ENCODE assay signal across 11 cellular contexts in genomic region chr2:45329045-45329677, GRCh38.
A peak's percentile ranks its signal among the peaks of the same experiment; 100 is the strongest.
DNase-seq lines count a peak whose midpoint lies in the region; ATAC-seq, FAIRE-seq and TF ChIP-seq lines count a peak whose summit lies in the region.
"Had no signal": no experiment of that assay in that cellular context is flagged by ENCODE, and none has a peak within 500 bp of the region (broad histone marks: within the 10 kb centered on the region; RNA-seq: fewer than 3 reads in every experiment).

No MANE protein-coding gene starts in this region.

- peak; percentile 23 to 35 for DNase-seq in A549 (ENCODE audit: low read depth in 1 of 2, low spot score in 1 of 2)
- peak; percentile 32 for DNase-seq in H4 (ENCODE audit: low spot score)
- peak; percentile 50 to 56 for DNase-seq in PC-9
- DNase-seq in fibroblast of mammary gland (ENCODE audit: low read depth) = peak; percentile 50
- DNase-seq in C1 segment of cervical spinal cord (lab: John Stamatoyannopoulos, UW) = no peak
- no peak for DNase-seq in dorsolateral prefrontal cortex
- no peak for DNase-seq in GM19239 (ENCODE audit: insufficient read length, low spot score)
- no peak for DNase-seq in activated T-cell treated with anti-CD3 and anti-CD28 coated beads, Interleukin-2, amount 50 U/mL, for 48 hours
- DNase-seq: colonic mucosa; stimulated activated CD4-positive, alpha-beta T cell treated with anti-CD3 and anti-CD28 coated beads, Interleukin-1b, Interleukin-23, amount 100 ng/mL, for 48 hours; T-helper 17 cell had no signal

- no peak for TF ChIP-seq POLR2A in A549 (IDR thresholded peaks at IDR 0.05; ENCODE audit: low read length)

- no peaks in the 10 kb centered on the region for H3K79me2 ChIP-seq in PC-9 (ENCODE audit: low read depth)

- H3K27ac ChIP-seq in A549 (no peak overlapping the region), PC-9 (no peak overlapping the region), dorsolateral prefrontal cortex (no peak overlapping the region)
- H3K27ac ChIP-seq: colonic mucosa had no signal

- H3K4me2 ChIP-seq in A549 (no peak overlapping the region), PC-9 (0 out of 2 replicates have a peak overlapping the region, but pooled peaks have one; percentile 9)

- H3K4me1 ChIP-seq in A549 (peaks cover 9% of the 10 kb centered on the region), PC-9 (replicated peaks; ENCODE audit: insufficient read depth) (peaks cover 46% of the 10 kb centered on the region)
- H3K4me1 ChIP-seq: colonic mucosa had no signal

- intact Hi-C loops in PC-9 (cut with micrococcal nuclease; ENCODE audit: unreplicated experiment) = no loop called here
- intact Hi-C loops in dorsolateral prefrontal cortex (cut with DNase I) = no loop called here

- no peaks in the 10 kb centered on the region for H3K27me3 ChIP-seq in PC-9 (ENCODE audit: insufficient read depth, low read depth)
- H3K27me3 ChIP-seq in dorsolateral prefrontal cortex = peaks cover 0 to 7% (median 0%) of the 10 kb centered on the region in 45 donors
- H3K27me3 ChIP-seq: colonic mucosa had no signal

- H4K20me1 ChIP-seq in PC-9 (ENCODE audit: insufficient read depth) = no peaks in the 10 kb centered on the region

- FAIRE-seq in A549 (lab: Jason Lieb, UNC) (no peak), GM19239 (lab: Jason Lieb, UNC) (no peak)

- BruUV-seq in PC-9 (replicated peaks; lab: Mats Ljungman, UMichigan) = no TSS peak

- peak in 1 of 2 experiments; percentile 19; a peak in 1 of 5 replicates for TF ChIP-seq RAD21 in A549 (conservative IDR thresholded peaks at IDR 0.05 in 1 of 2, IDR thresholded peaks at IDR 0.05 in 1 of 2)

- H3F3A ChIP-seq in PC-9 (ENCODE audit: insufficient read depth, low read depth) = peaks cover 12% of the 10 kb centered on the region; the same call in 1 of the 2 replicates

- peak; percentile 62 to 78; a peak in 5 of 6 replicates for ATAC-seq in A549
- ATAC-seq: T-helper 17 cell had no signal

- WGBS in A549 (ENCODE audit: missing lambda C conversion rate) = 63% methylated on average over 7 of the region's 7 CpGs

- H3K9me2 ChIP-seq in PC-9 (ENCODE audit: insufficient read depth) = no peaks in the 10 kb centered on the region

- CTCF ChIA-PET in A549 (lab: Yijun Ruan, JAX) (interaction anchor here (1.0 to 1.7 kb wide), 3 partner anchors 10 to 33 kb away, joined by 3 read pairs; no protein-coding TSS in a partner anchor), PC-9 (lab: Charles Lee) (no interaction called here)

- no peaks in the 10 kb centered on the region for H3K36me3 ChIP-seq in PC-9 (ENCODE audit: low read depth)
- H3K36me3 ChIP-seq: colonic mucosa had no signal

- H3K9me3 ChIP-seq in A549 (0 out of 3 replicates have a peak, but pooled peaks cover under 1% of the 10 kb centered on the region), PC-9 (ENCODE audit: insufficient read depth, low read depth) (no peaks in the 10 kb centered on the region; the same call in 1 of the 2 replicates)
- H3K9me3 ChIP-seq: colonic mucosa had no signal

- H3K4me3 ChIP-seq in A549 (no peak overlapping the region), PC-9 (no peak overlapping the region), fibroblast of mammary gland (ENCODE audit: control insufficient read depth, low read depth, low read length) (no peak overlapping the region), dorsolateral prefrontal cortex (no peak overlapping the region)
- H3K4me3 ChIP-seq: colonic mucosa had no signal

- POLR2A ChIA-PET in A549 (lab: Yijun Ruan, JAX) (no interaction called here), PC-9 (lab: Charles Lee; ENCODE audit: unreplicated experiment) (no interaction called here)

- no peak for TF ChIP-seq EP300 in A549 (IDR thresholded peaks at IDR 0.05)

- TF ChIP-seq CTCF in A549 (IDR thresholded peaks at IDR 0.05) (no peak), PC-9 (conservative IDR thresholded peaks at IDR 0.05) (0 out of 2 replicates have a peak, but pooled peaks have one; percentile 31), fibroblast of mammary gland (conservative IDR thresholded peaks at IDR 0.05; ENCODE audit: control insufficient read depth, insufficient read depth, low read depth, low read length) (no peak), dorsolateral prefrontal cortex (IDR thresholded peaks at IDR 0.05 in 54 of 56, conservative IDR thresholded peaks at IDR 0.05 in 2 of 56; ENCODE audit: low read depth in 1 of 56, partially characterized antibody in 56 of 56) (no peak)

- H2AFZ ChIP-seq in PC-9 = no peak overlapping the region

TF ChIP-seq in A549, 52 proteins besides CTCF, POLR2A, EP300 and RAD21:
- no peak for TF ChIP-seq NPAS2 (CRISPR knock-in tag; IDR thresholded peaks at IDR 0.05; ENCODE audit: borderline replicate concordance)
- no peak for TF ChIP-seq JUNB (IDR thresholded peaks at IDR 0.05)
- TF ChIP-seq RARB (CRISPR knock-in tag; IDR thresholded peaks at IDR 0.05) = no peak
- no peak for TF ChIP-seq BHLHE40 (IDR thresholded peaks at IDR 0.05; ENCODE audit: low read depth, low read length)
- no peak for TF ChIP-seq MAX (IDR thresholded peaks at IDR 0.05)
- no peak for TF ChIP-seq HOXB13 (CRISPR knock-in tag; IDR thresholded peaks at IDR 0.05; ENCODE audit: low read depth)
- TF ChIP-seq ELK1 (IDR thresholded peaks at IDR 0.05; ENCODE audit: low read depth, low read length) = no peak
- TF ChIP-seq CEBPB (IDR thresholded peaks at IDR 0.05) = no peak
- TF ChIP-seq ZFP36 (IDR thresholded peaks at IDR 0.05; ENCODE audit: borderline replicate concordance, partially characterized antibody) = no peak
- TF ChIP-seq PHF8 (IDR thresholded peaks at IDR 0.05; ENCODE audit: borderline replicate concordance, low read depth) = no peak

Comparison
In these comparisons a context has a peak if more than half of its experiments do, and no peak if none do; other contexts are left out.
1. DNase-seq: peak in A549 (2 of 2), H4 (single experiment), PC-9 (2 of 2) and fibroblast of mammary gland (single experiment); none in C1 segment of cervical spinal cord (0 of 14), dorsolateral prefrontal cortex (0 of 10), GM19239 (single experiment) and activated T-cell treated with anti-CD3 and anti-CD28 coated beads, Interleukin-2, amount 50 U/mL, for 48 hours (0 of 2).